ENCODE assay signal across 21 cellular contexts in genomic region chr20:36153204-36153603, GRCh38. TPM values are rescaled to one million over a fixed set of nuclear protein-coding genes. Genes with fewer than 3 reads are reported as not detected.
DNase-seq lines count a peak whose midpoint lies in the region; ATAC-seq and TF ChIP-seq lines count a peak whose summit lies in the region.
"Had no signal": no experiment of that assay in that cellular context is flagged by ENCODE, and none has a peak within 500 bp of the region (broad histone marks: within the 10 kb centered on the region; RNA-seq: fewer than 3 reads in every experiment).

No MANE protein-coding gene starts in this region.

- no peak overlapping the region for H3K27ac Mint-ChIP-seq in activated naive CD8-positive, alpha-beta T cell
- H3K27ac Mint-ChIP-seq in activated naive CD8-positive, alpha-beta T cell treated with anti-CD3 and anti-CD28 coated beads for 36 hours, result no peak overlapping the region
- peak overlapping the region; percentile 61 to 90 (median 76) for H3K27ac Mint-ChIP-seq in brain
- peak overlapping the region in 1 of 10 donors; percentile 16 for H3K27ac Mint-ChIP-seq in naive thymus-derived CD8-positive, alpha-beta T cell
- H3K27ac Mint-ChIP-seq: activated naive CD4-positive, alpha-beta T cell treated with anti-CD3 and anti-CD28 coated beads, Interleukin-2, amount 50 U/mL, for 72 hours had no signal

- H3K79me2 ChIP-seq in Karpas-422 (ENCODE audit: low read length), result no peaks in the 10 kb centered on the region

- peak overlapping the region; percentile 65 for H3K4me3 Mint-ChIP-seq in activated naive CD8-positive, alpha-beta T cell
- no peak overlapping the region for H3K4me3 Mint-ChIP-seq in activated naive CD8-positive, alpha-beta T cell treated with anti-CD3 and anti-CD28 coated beads for 36 hours
- H3K4me3 Mint-ChIP-seq in brain, result peak overlapping the region; percentile 64 to 89 (median 75)
- H3K4me3 Mint-ChIP-seq in naive thymus-derived CD8-positive, alpha-beta T cell, result peak overlapping the region; percentile 16 to 70 (median 68)

- no peaks in the 10 kb centered on the region for H3K9me3 Mint-ChIP-seq in activated naive CD8-positive, alpha-beta T cell (ENCODE audit: low read depth)
- no peaks in the 10 kb centered on the region for H3K9me3 Mint-ChIP-seq in activated naive CD8-positive, alpha-beta T cell treated with anti-CD3 and anti-CD28 coated beads for 36 hours
- no peaks in the 10 kb centered on the region for H3K9me3 Mint-ChIP-seq in brain
- no peaks in the 10 kb centered on the region for H3K9me3 Mint-ChIP-seq in naive thymus-derived CD8-positive, alpha-beta T cell
- H3K9me3 Mint-ChIP-seq: activated naive CD4-positive, alpha-beta T cell treated with anti-CD3 and anti-CD28 coated beads, Interleukin-2, amount 50 U/mL, for 72 hours had no signal

- POLR2A ChIA-PET in naive thymus-derived CD8-positive, alpha-beta T cell (lab: Charles Lee), result no interaction called here

- no peak for ATAC-seq in naive thymus-derived CD8-positive, alpha-beta T cell
- ATAC-seq in thoracic aorta (ENCODE audit: insufficient number of reproducible peaks, low FRiP score, low read depth), result no peak

- no peaks in the 10 kb centered on the region for H3K9me2 ChIP-seq in Karpas-422 (replicated peaks; ENCODE audit: insufficient read depth, low read length)

- H3K4me2 ChIP-seq in Karpas-422 (ENCODE audit: low read depth, low read length, poor library complexity, severe bottlenecking), result no peak overlapping the region

- no peaks in the 10 kb centered on the region for H3K9me3 ChIP-seq in thoracic aorta
- H3K9me3 ChIP-seq in Karpas-422 (ENCODE audit: low read length), result no peaks in the 10 kb centered on the region
- H3K9me3 ChIP-seq: mucosa of descending colon, pancreas, thyroid gland had no signal

- H3K36me3 Mint-ChIP-seq in activated naive CD8-positive, alpha-beta T cell, result no peaks in the 10 kb centered on the region
- H3K36me3 Mint-ChIP-seq in activated naive CD8-positive, alpha-beta T cell treated with anti-CD3 and anti-CD28 coated beads for 36 hours, result no peaks in the 10 kb centered on the region
- no peaks in the 10 kb centered on the region for H3K36me3 Mint-ChIP-seq in brain
- H3K36me3 Mint-ChIP-seq in naive thymus-derived CD8-positive, alpha-beta T cell, result no peaks in the 10 kb centered on the region
- H3K36me3 Mint-ChIP-seq: activated naive CD4-positive, alpha-beta T cell treated with anti-CD3 and anti-CD28 coated beads, Interleukin-2, amount 50 U/mL, for 72 hours had no signal

- H3K36me3 ChIP-seq in thoracic aorta (no peaks in the 10 kb centered on the region), Karpas-422 (ENCODE audit: insufficient read depth, low read length) (no peaks in the 10 kb centered on the region)
- H3K36me3 ChIP-seq: pancreas, thyroid gland had no signal

- DNase-seq in activated naive CD8-positive, alpha-beta T cell treated with anti-CD3 and anti-CD28 coated beads for 36 hours, result no peak
- no peak for DNase-seq in naive thymus-derived CD8-positive, alpha-beta T cell
- DNase-seq in thoracic aorta (ENCODE audit: low spot score) (no peak), GM10266 (ENCODE audit: extremely low spot score) (no peak), Karpas-422 (no peak), HuH-7.5 (ENCODE audit: low spot score) (no peak)
- DNase-seq: 8988T; activated CD4-positive, alpha-beta T cell treated with anti-CD3 and anti-CD28 coated beads, Interleukin-2, amount 50 U/mL, for 4 hours; effector memory CD4-positive, alpha-beta T cell; HCEC 1CT; mucosa of descending colon; NCI-H1105; NCI-H748 treated with DMSO at 0.1 percent for 48 hours; small intestine; stimulated activated CD4-positive, alpha-beta T cell treated with anti-CD3 and anti-CD28 coated beads, Interleukin-4, amount 100 ng/mL, for 24 hours; stimulated activated CD8-positive, alpha-beta memory T cell treated with anti-CD3 and anti-CD28 coated beads, Interleukin-4, amount 100 ng/mL, for 48 hours had no signal

- peaks cover 11% of the 10 kb centered on the region for H3K27me3 Mint-ChIP-seq in activated naive CD8-positive, alpha-beta T cell
- H3K27me3 Mint-ChIP-seq in activated naive CD8-positive, alpha-beta T cell treated with anti-CD3 and anti-CD28 coated beads for 36 hours, result peaks cover 12% of the 10 kb centered on the region
- H3K27me3 Mint-ChIP-seq in brain, result peaks cover 11% of the 10 kb centered on the region
- H3K27me3 Mint-ChIP-seq in naive thymus-derived CD8-positive, alpha-beta T cell, result peaks cover 10 to 37% (median 19%) of the 10 kb centered on the region in 5 donors

- peak overlapping the region; percentile 56 to 76 for H3K27ac ChIP-seq in thoracic aorta
- no peak overlapping the region for H3K27ac ChIP-seq in Karpas-422 (ENCODE audit: low read length)

- 0 out of 2 replicates have a peak, but pooled peaks cover 3% of the 10 kb centered on the region for H4K20me1 ChIP-seq in Karpas-422 (ENCODE audit: insufficient read depth, low read depth, low read length)

- no peak overlapping the region for H2AFZ ChIP-seq in Karpas-422 (ENCODE audit: low read length)

- H3K4me1 Mint-ChIP-seq in activated naive CD8-positive, alpha-beta T cell (ENCODE audit: low read depth), result peaks cover 10% of the 10 kb centered on the region
- peaks cover 5% of the 10 kb centered on the region for H3K4me1 Mint-ChIP-seq in activated naive CD8-positive, alpha-beta T cell treated with anti-CD3 and anti-CD28 coated beads for 36 hours
- peaks cover 50% of the 10 kb centered on the region for H3K4me1 Mint-ChIP-seq in brain
- H3K4me1 Mint-ChIP-seq in naive thymus-derived CD8-positive, alpha-beta T cell, result peaks cover 4 to 14% (median 8%) of the 10 kb centered on the region in 4 donors

- H3K4me3 ChIP-seq in thoracic aorta (no peak overlapping the region), Karpas-422 (ENCODE audit: low read length) (no peak overlapping the region)
- H3K4me3 ChIP-seq: mucosa of descending colon had no signal

- H3K27me3 ChIP-seq in thoracic aorta (replicated peaks; ENCODE audit: insufficient read depth) (no peaks in the 10 kb centered on the region), Karpas-422 (ENCODE audit: low read length) (no peaks in the 10 kb centered on the region)
- H3K27me3 ChIP-seq: pancreas, thyroid gland had no signal

- H3K4me1 ChIP-seq in thoracic aorta (ENCODE audit: control insufficient read depth in 1 of 2, low read depth in 2 of 2) (peaks cover 25 to 76% of the 10 kb centered on the region in 2 donors), Karpas-422 (ENCODE audit: low read length) (no peaks in the 10 kb centered on the region)

- TF ChIP-seq CTCF in brain (conservative IDR thresholded peaks at IDR 0.05) (no peak), thoracic aorta (IDR thresholded peaks at IDR 0.05) (no peak), GM10266 (IDR thresholded peaks at IDR 0.05; ENCODE audit: control insufficient read depth, insufficient read depth, low read depth, missing control alignments) (no peak)

- H3K9ac ChIP-seq in Karpas-422 (ENCODE audit: low read length), result no peak overlapping the region

RNA-seq across cellular contexts. Expression of gene EPB41L1, which starts 1.3 kb away (rescaled TPM):
- total RNA-seq in activated naive CD8-positive, alpha-beta T cell treated with anti-CD3 and anti-CD28 coated beads for 36 hours, result under 1 TPM; 0.84 to 0.99 TPM
- polyA plus RNA-seq in brain (ENCODE audit: insufficient read depth, low read depth, low replicate concordance), result 87.6 TPM
- under 1 TPM; 0.36 to 0.44 TPM for total RNA-seq in naive thymus-derived CD8-positive, alpha-beta T cell
- polyA plus RNA-seq in naive thymus-derived CD8-positive, alpha-beta T cell, result under 1 TPM in 1 of 3 donors, not detected in 2; 0.07 TPM
- total RNA-seq in thoracic aorta, result 100 to 1,000 TPM in 1 of 2 donors, 10 to 100 TPM in 1; 81.1 to 102 TPM
- total RNA-seq in Karpas-422 (2014; rRNA removed; shearing (Covaris generic); ENCODE audit: low replicate concordance), result 5.9 and 10.6 TPM in 2 replicates

Comparison
In these comparisons a context has a peak if more than half of its experiments do, and no peak if none do; other contexts are left out.
1. H3K27ac Mint-ChIP-seq: peak in brain (5 of 5); none in activated naive CD8-positive, alpha-beta T cell (single experiment) and activated naive CD8-positive, alpha-beta T cell treated with anti-CD3 and anti-CD28 coated beads for 36 hours (single experiment).